Comparison of ENCODE assay signal across 8 cellular contexts in genomic region chr15:64095431-64095794, GRCh38. TPM values are rescaled to one million over a fixed set of nuclear protein-coding genes. Genes with fewer than 3 reads are reported as not detected.
DNase-seq lines count a peak whose midpoint lies in the region; ATAC-seq and TF ChIP-seq lines count a peak whose summit lies in the region.

No MANE protein-coding gene starts in this region.

- no peaks in the 10 kb centered on the region; the same call in 1 of the 2 replicates for H3K36me3 ChIP-seq in Karpas-422 (ENCODE audit: insufficient read depth, low read length)

- ATAC-seq in natural killer cell, result no peak
- no peak for ATAC-seq in HG02623 (IDR thresholded peaks at IDR 0.05; ENCODE audit: unreplicated experiment)

- intact Hi-C loops in natural killer cell (cut with micrococcal nuclease), result loop anchor here (5.0 to 10.0 kb wide), 2 partner anchors 57 to 901 kb away; partner anchors contain the start of gene SNX22

- CTCF ChIA-PET in AG04450 (lab: Charles Lee), result interaction anchor here (0.5 to 0.7 kb wide), 2 partner anchors 58 to 122 kb away, joined by 3 to 4 read pairs; no protein-coding TSS in a partner anchor

- no peaks in the 10 kb centered on the region for H3K9me2 ChIP-seq in Karpas-422 (replicated peaks; ENCODE audit: insufficient read depth, low read length)

- H3K27ac Mint-ChIP-seq in natural killer cell, result peak overlapping the region; percentile 92 to 99

- TF ChIP-seq CTCF in AG04450 (IDR thresholded peaks at IDR 0.05; ENCODE audit: low read depth, low read length), result no peak
- no peak for TF ChIP-seq CTCF in coronary artery (IDR thresholded peaks at IDR 0.05)
- no peak for TF ChIP-seq CTCF in natural killer cell (IDR thresholded peaks at IDR 0.05)

- H3K9me3 ChIP-seq in AG04450 (ENCODE audit: control insufficient read depth, insufficient read depth, low read length) (peaks cover 3% of the 10 kb centered on the region; the same call in 1 of the 2 replicates), Karpas-422 (ENCODE audit: low read length) (no peaks in the 10 kb centered on the region)

- DNase-seq in AG04450 (ENCODE audit: low read depth, low spot score) (no peak), Karpas-422 (no peak), coronary artery (ENCODE audit: low spot score) (no peak), natural killer cell (no peak), nucleus accumbens (lab: John Stamatoyannopoulos, UW) (no peak), NCI-H2107 (lab: John Stamatoyannopoulos, UW) (no peak)
- DNase-seq in stimulated activated CD4-positive, alpha-beta T cell treated with anti-CD3 and anti-CD28 coated beads, Interleukin-4, amount 100 ng/mL, for 4 hours, result no peak

- H2AFZ ChIP-seq in Karpas-422 (ENCODE audit: low read length), result no peak overlapping the region

- no peaks in the 10 kb centered on the region for H3K36me3 Mint-ChIP-seq in natural killer cell

- POLR2A ChIA-PET in AG04450 (lab: Yijun Ruan, JAX), result no interaction called here

- H3K4me3 Mint-ChIP-seq in natural killer cell, result peak overlapping the region; percentile 100

- no peaks in the 10 kb centered on the region for H3K27me3 ChIP-seq in AG04450 (ENCODE audit: control insufficient read depth, insufficient read depth, low read length)
- H3K27me3 ChIP-seq in Karpas-422 (ENCODE audit: low read length), result no peaks in the 10 kb centered on the region

- H3K9ac ChIP-seq in Karpas-422 (ENCODE audit: low read length), result peak overlapping the region; percentile 91

- H3K27ac ChIP-seq in AG04450 (ENCODE audit: low read depth, low read length), result peak overlapping the region; percentile 3
- H3K27ac ChIP-seq in Karpas-422 (ENCODE audit: low read length), result peak overlapping the region; percentile 25; the same call in 1 of the 2 replicates
- peak overlapping the region; percentile 78 to 90 for H3K27ac ChIP-seq in coronary artery

- H3K4me1 Mint-ChIP-seq in natural killer cell, result peaks cover 62% of the 10 kb centered on the region in 2 donors

- no peaks in the 10 kb centered on the region for H3K9me3 Mint-ChIP-seq in natural killer cell

- peaks cover 54% of the 10 kb centered on the region for H3K4me1 ChIP-seq in Karpas-422 (ENCODE audit: low read length)

- H3K4me2 ChIP-seq in Karpas-422 (ENCODE audit: low read depth, low read length, poor library complexity, severe bottlenecking), result peak overlapping the region; percentile 88

- H3K4me3 ChIP-seq in AG04450 (ENCODE audit: low read depth, low read length) (peak overlapping the region; percentile 37), Karpas-422 (ENCODE audit: low read length) (peak overlapping the region; percentile 91; the same call in 1 of the 2 replicates), coronary artery (peak overlapping the region; percentile 82)

- H4K20me1 ChIP-seq in Karpas-422 (ENCODE audit: insufficient read depth, low read depth, low read length), result no peaks in the 10 kb centered on the region; the same call in 1 of the 2 replicates

- H3K27me3 Mint-ChIP-seq in natural killer cell (ENCODE audit: low read depth in 2 of 2), result no peaks in the 10 kb centered on the region

- H3K79me2 ChIP-seq in Karpas-422 (ENCODE audit: low read length), result peaks cover 86% of the 10 kb centered on the region

RNA-seq across cellular contexts. Expression of gene SNX1, which starts 0.4 kb away (rescaled TPM):
- 77.6 and 78.6 TPM in 2 replicates for polyA plus RNA-seq in AG04450 (2011; rRNA removed)
- 63.2 and 70.6 TPM in 2 replicates for polyA minus RNA-seq in AG04450 (2011; rRNA and poly(A)+ RNA removed)
- total RNA-seq in Karpas-422 (2014; rRNA removed; shearing (Covaris generic); ENCODE audit: low replicate concordance), result 52.0 and 55.5 TPM in 2 replicates
- total RNA-seq in natural killer cell, result 100 to 1,000 TPM; 110 to 141 (median 111) TPM

RNA-seq across cellular contexts. Expression of gene CIAO2A, which starts 1.8 kb away (rescaled TPM):
- polyA plus RNA-seq in AG04450 (2011; rRNA removed), result 44.6 and 75.8 TPM in 2 replicates
- 3.6 and 6.5 TPM in 2 replicates for polyA minus RNA-seq in AG04450 (2011; rRNA and poly(A)+ RNA removed)
- 106 and 129 TPM in 2 replicates for total RNA-seq in Karpas-422 (2014; rRNA removed; shearing (Covaris generic); ENCODE audit: low replicate concordance)
- total RNA-seq in natural killer cell, result 10 to 100 TPM; 20.2 to 23.9 (median 22.9) TPM

RNA-seq across cellular contexts. Expression of gene DAPK2, which starts 49.1 kb away (rescaled TPM):
- 0.42 and 0.57 TPM in 2 replicates for polyA plus RNA-seq in AG04450 (2011; rRNA removed)
- polyA minus RNA-seq in AG04450 (2011; rRNA and poly(A)+ RNA removed), result 0.60 and 1.3 TPM in 2 replicates
- 40.4 and 56.4 TPM in 2 replicates for total RNA-seq in Karpas-422 (2014; rRNA removed; shearing (Covaris generic); ENCODE audit: low replicate concordance)
- 10 to 100 TPM in 1 of 3 donors, 1 to 10 TPM in 2; 3.7 to 25.3 (median 6.0) TPM for total RNA-seq in natural killer cell

RNA-seq across cellular contexts. Expression of gene SNX22, which starts 56.1 kb away (rescaled TPM):
- polyA plus RNA-seq in AG04450 (2011; rRNA removed), result 0.06 and 0.10 TPM in 2 replicates
- 0.14 and 0.35 TPM in 2 replicates for polyA minus RNA-seq in AG04450 (2011; rRNA and poly(A)+ RNA removed)
- total RNA-seq in Karpas-422 (2014; rRNA removed; shearing (Covaris generic); ENCODE audit: low replicate concordance), result 51.5 and 71.4 TPM in 2 replicates
- under 1 TPM; 0.41 to 0.80 (median 0.75) TPM for total RNA-seq in natural killer cell

Comparison
In these comparisons a context has a peak if more than half of its experiments do, and no peak if none do; other contexts are left out.
1. H3K27ac ChIP-seq: peak in every context shown above with its lines; median percentile 84 in coronary artery; 25 in Karpas-422; 3 in AG04450.
2. H3K4me3 ChIP-seq: peak in every context shown above with its lines; median percentile 91 in Karpas-422; 82 in coronary artery; 37 in AG04450.